Comparison of ENCODE assay signal across 25 cellular contexts in the genomic region with DNA sequence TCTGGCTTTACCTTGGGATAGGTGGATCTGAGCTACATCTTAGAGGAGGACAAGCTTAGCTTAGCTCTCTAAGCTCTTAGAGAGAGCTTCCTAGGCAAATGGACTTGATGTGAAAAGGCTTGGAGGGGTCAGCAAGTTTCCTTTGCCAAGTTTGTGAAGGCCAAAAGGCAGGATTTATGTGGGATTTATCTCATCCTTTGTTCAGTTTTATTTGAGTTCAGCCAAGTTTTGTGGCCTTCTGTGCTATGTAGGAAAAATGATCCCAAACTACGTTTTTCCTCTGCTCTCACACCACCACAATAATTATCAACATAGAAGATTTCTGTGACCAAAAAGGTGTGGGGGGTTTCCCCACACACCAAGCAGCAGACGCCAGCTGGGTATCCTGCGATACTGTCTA.
"Had no signal": no experiment of that assay in that cellular context is flagged by ENCODE, and none has a peak within 500 bp of the region (broad histone marks: within the 10 kb centered on the region; RNA-seq: fewer than 3 reads in every experiment).

No MANE protein-coding gene starts in this region.

- H3K4me3 ChIP-seq: SK-N-MC had no signal

- H3K36me3 Mint-ChIP-seq: activated CD4-positive, alpha-beta memory T cell treated with anti-CD3 and anti-CD28 coated beads for 36 hours; activated naive CD8-positive, alpha-beta T cell; T-cell had no signal

- DNase-seq: activated CD4-positive, alpha-beta memory T cell treated with anti-CD3 and anti-CD28 coated beads for 36 hours; activated CD4-positive, alpha-beta T cell treated with anti-CD3 and anti-CD28 coated beads, Interleukin-2, amount 10 ng/mL, durations not matched to agents 7 days and 5 days; activated CD4-positive, CD25-positive, alpha-beta regulatory T cell; activated CD8-positive, alpha-beta memory T cell treated with anti-CD3 and anti-CD28 coated beads for 24 hours; activated gamma-delta T cell; activated naive CD4-positive, alpha-beta T cell treated with anti-CD3 and anti-CD28 coated beads for 36 hours; activated T-cell treated with anti-CD3 and anti-CD28 coated beads, Interleukin-2, amount 50 U/mL, for 4 hours; brain microvascular endothelial cell; MM.1S; NCI-H1105; NCI-H1436; NCI-H187; NCI-H446; NCI-H524; NCI-H748 treated with DMSO at 0.1 percent for 48 hours; OCI-M1; RPMI8226; T-cell; T-helper 2 cell; T1000 had no signal

- H3K4me3 Mint-ChIP-seq: activated CD4-positive, alpha-beta memory T cell treated with anti-CD3 and anti-CD28 coated beads for 36 hours; activated CD4-positive, alpha-beta T cell treated with anti-CD3 and anti-CD28 coated beads, Interleukin-2, amount 10 ng/mL, durations not matched to agents 7 days and 5 days; activated naive CD4-positive, alpha-beta T cell treated with anti-CD3 and anti-CD28 coated beads for 36 hours; activated naive CD8-positive, alpha-beta T cell; activated T-cell treated with anti-CD3 and anti-CD28 coated beads, Interleukin-2, amount 50 U/mL, for 4 hours; T-cell had no signal

- H3K27me3 ChIP-seq: brain microvascular endothelial cell had no signal

- H3K27me3 Mint-ChIP-seq: activated CD4-positive, alpha-beta memory T cell treated with anti-CD3 and anti-CD28 coated beads for 36 hours; activated CD4-positive, alpha-beta T cell treated with anti-CD3 and anti-CD28 coated beads, Interleukin-2, amount 10 ng/mL, durations not matched to agents 7 days and 5 days; activated naive CD8-positive, alpha-beta T cell; T-cell had no signal

- H3K36me3 ChIP-seq: brain microvascular endothelial cell had no signal

- FAIRE-seq: TTC549 had no signal

- H3K27ac ChIP-seq: brain microvascular endothelial cell, SK-N-MC had no signal

- H3K9me3 Mint-ChIP-seq: activated CD4-positive, alpha-beta memory T cell treated with anti-CD3 and anti-CD28 coated beads for 36 hours; activated CD4-positive, alpha-beta T cell treated with anti-CD3 and anti-CD28 coated beads, Interleukin-2, amount 10 ng/mL, durations not matched to agents 7 days and 5 days; activated naive CD4-positive, alpha-beta T cell treated with anti-CD3 and anti-CD28 coated beads for 36 hours; activated T-cell treated with anti-CD3 and anti-CD28 coated beads, Interleukin-2, amount 50 U/mL, for 4 hours; T-cell had no signal

- ATAC-seq: activated T-cell treated with anti-CD3 and anti-CD28 coated beads, Interleukin-2, amount 50 U/mL, for 4 hours; Panc1; Right ventricle myocardium inferior; T-cell had no signal

- H3K27ac Mint-ChIP-seq: activated CD4-positive, alpha-beta memory T cell treated with anti-CD3 and anti-CD28 coated beads for 36 hours; activated CD4-positive, alpha-beta T cell treated with anti-CD3 and anti-CD28 coated beads, Interleukin-2, amount 10 ng/mL, durations not matched to agents 7 days and 5 days; activated naive CD4-positive, alpha-beta T cell treated with anti-CD3 and anti-CD28 coated beads for 36 hours; activated naive CD8-positive, alpha-beta T cell; T-cell had no signal
